1 cellular context compared by ENCODE assay signal in the genomic region with DNA sequence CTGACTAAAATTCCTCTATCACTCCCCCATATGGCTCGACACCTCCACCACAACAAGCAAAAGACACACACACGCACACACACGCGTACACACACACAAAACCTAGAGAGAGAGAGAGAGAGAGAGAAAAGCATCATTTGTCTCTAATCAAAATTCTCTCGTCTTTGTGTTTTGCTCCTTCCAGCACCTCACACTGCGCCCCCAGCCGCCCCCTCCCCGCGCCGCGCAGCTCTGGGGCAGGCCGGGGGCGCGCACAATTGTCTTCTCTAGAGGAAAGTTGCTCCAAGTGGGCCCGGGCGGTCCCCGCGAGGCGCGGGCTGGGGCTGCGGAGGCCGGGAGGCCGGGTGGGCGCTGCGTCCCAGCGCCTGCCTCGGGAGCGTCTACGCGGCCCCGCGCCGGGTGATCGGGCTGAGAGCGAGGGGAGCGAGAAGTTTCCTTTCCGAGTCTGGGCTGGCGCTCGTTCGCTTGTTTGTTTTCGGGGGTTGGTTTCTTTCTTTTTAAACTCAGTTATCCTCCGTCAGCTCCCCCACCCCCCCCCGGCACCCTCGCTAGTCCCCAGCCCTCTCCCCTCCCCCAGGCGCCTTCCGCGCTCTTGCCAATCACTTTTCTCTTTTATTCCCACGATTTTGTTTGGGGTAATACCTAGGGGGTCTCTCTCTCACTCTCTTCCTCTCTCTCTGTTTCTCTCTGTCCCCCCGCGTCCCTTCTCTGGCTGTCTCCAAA.
TF ChIP-seq lines count a peak whose summit lies in the region.

No MANE protein-coding gene starts in this region.

TF ChIP-seq in K562, 482 proteins besides CTCF, POLR2A, EP300 and RAD21 (continued from another document and continues in another):
- TF ChIP-seq, protein P1, sequence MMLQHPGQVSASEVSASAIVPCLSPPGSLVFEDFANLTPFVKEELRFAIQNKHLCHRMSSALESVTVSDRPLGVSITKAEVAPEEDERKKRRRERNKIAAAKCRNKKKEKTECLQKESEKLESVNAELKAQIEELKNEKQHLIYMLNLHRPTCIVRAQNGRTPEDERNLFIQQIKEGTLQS (IDR thresholded peaks at IDR 0.05): no peak
- TF ChIP-seq, protein P1 (CRISPR knock-in tag; conservative IDR thresholded peaks at IDR 0.05): no peak
- TF ChIP-seq HLTF (IDR thresholded peaks at IDR 0.05): 0 out of 2 replicates have a peak, but pooled peaks have one; percentile 31
- no peak for TF ChIP-seq BRD4 (IDR thresholded peaks at IDR 0.05)
- TF ChIP-seq RBM34 (IDR thresholded peaks at IDR 0.05; ENCODE audit: borderline replicate concordance, insufficient read depth, low read length): no peak
- no peak for TF ChIP-seq CC2D1A (IDR thresholded peaks at IDR 0.05)
- no peak for TF ChIP-seq ZNF121 (CRISPR knock-in tag; conservative IDR thresholded peaks at IDR 0.05)
- TF ChIP-seq HDAC2 (IDR thresholded peaks at IDR 0.05): no peak
- TF ChIP-seq ZNF134 (CRISPR knock-in tag; conservative IDR thresholded peaks at IDR 0.05): no peak
- TF ChIP-seq, protein P2, sequence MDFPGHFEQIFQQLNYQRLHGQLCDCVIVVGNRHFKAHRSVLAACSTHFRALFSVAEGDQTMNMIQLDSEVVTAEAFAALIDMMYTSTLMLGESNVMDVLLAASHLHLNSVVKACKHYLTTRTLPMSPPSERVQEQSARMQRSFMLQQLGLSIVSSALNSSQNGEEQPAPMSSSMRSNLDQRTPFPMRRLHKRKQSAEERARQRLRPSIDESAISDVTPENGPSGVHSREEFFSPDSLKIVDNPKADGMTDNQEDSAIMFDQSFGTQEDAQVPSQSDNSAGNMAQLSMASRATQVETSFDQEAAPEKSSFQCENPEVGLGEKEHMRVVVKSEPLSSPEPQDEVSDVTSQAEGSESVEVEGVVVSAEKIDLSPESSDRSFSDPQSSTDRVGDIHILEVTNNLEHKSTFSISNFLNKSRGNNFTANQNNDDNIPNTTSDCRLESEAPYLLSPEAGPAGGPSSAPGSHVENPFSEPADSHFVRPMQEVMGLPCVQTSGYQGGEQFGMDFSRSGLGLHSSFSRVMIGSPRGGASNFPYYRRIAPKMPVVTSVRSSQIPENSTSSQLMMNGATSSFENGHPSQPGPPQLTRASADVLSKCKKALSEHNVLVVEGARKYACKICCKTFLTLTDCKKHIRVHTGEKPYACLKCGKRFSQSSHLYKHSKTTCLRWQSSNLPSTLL (IDR thresholded peaks at IDR 0.05): no peak
- TF ChIP-seq ZNF408 (CRISPR knock-in tag; IDR thresholded peaks at IDR 0.05; ENCODE audit: low read depth): no peak
- no peak for TF ChIP-seq TARDBP (IDR thresholded peaks at IDR 0.05)
- TF ChIP-seq RBBP5 (IDR thresholded peaks at IDR 0.05; ENCODE audit: borderline replicate concordance, insufficient read depth, low read length, poor library complexity, severe bottlenecking): peak; percentile 94
- no peak for TF ChIP-seq PML (IDR thresholded peaks at IDR 0.05; ENCODE audit: low read length)
- no peak for TF ChIP-seq ARID1B (IDR thresholded peaks at IDR 0.05)
- TF ChIP-seq CHCHD3 (CRISPR knock-in tag; IDR thresholded peaks at IDR 0.05): no peak
- TF ChIP-seq MCM3 (IDR thresholded peaks at IDR 0.05): no peak
- TF ChIP-seq, protein P3, sequence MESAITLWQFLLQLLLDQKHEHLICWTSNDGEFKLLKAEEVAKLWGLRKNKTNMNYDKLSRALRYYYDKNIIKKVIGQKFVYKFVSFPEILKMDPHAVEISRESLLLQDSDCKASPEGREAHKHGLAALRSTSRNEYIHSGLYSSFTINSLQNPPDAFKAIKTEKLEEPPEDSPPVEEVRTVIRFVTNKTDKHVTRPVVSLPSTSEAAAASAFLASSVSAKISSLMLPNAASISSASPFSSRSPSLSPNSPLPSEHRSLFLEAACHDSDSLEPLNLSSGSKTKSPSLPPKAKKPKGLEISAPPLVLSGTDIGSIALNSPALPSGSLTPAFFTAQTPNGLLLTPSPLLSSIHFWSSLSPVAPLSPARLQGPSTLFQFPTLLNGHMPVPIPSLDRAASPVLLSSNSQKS (CRISPR knock-in tag; IDR thresholded peaks at IDR 0.05): no peak
- TF ChIP-seq, protein P4, sequence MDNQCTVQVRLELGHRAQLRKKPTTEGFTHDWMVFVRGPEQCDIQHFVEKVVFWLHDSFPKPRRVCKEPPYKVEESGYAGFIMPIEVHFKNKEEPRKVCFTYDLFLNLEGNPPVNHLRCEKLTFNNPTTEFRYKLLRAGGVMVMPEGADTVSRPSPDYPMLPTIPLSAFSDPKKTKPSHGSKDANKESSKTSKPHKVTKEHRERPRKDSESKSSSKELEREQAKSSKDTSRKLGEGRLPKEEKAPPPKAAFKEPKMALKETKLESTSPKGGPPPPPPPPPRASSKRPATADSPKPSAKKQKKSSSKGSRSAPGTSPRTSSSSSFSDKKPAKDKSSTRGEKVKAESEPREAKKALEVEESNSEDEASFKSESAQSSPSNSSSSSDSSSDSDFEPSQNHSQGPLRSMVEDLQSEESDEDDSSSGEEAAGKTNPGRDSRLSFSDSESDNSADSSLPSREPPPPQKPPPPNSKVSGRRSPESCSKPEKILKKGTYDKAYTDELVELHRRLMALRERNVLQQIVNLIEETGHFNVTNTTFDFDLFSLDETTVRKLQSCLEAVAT (IDR thresholded peaks at IDR 0.05): peak; percentile 94 to 95
- no peak for TF ChIP-seq PURB (CRISPR knock-in tag; IDR thresholded peaks at IDR 0.05; ENCODE audit: low read depth)
- 0 out of 2 replicates have a peak, but pooled peaks have one; percentile 59 for TF ChIP-seq E2F3 (CRISPR knock-in tag; IDR thresholded peaks at IDR 0.05)
- no peak for TF ChIP-seq EHMT2 (IDR thresholded peaks at IDR 0.05)
- TF ChIP-seq SAP30 (IDR thresholded peaks at IDR 0.05; ENCODE audit: borderline replicate concordance, insufficient read depth, low read depth, low read length, poor library complexity, severe bottlenecking): peak; percentile 11
- TF ChIP-seq, protein P5, sequence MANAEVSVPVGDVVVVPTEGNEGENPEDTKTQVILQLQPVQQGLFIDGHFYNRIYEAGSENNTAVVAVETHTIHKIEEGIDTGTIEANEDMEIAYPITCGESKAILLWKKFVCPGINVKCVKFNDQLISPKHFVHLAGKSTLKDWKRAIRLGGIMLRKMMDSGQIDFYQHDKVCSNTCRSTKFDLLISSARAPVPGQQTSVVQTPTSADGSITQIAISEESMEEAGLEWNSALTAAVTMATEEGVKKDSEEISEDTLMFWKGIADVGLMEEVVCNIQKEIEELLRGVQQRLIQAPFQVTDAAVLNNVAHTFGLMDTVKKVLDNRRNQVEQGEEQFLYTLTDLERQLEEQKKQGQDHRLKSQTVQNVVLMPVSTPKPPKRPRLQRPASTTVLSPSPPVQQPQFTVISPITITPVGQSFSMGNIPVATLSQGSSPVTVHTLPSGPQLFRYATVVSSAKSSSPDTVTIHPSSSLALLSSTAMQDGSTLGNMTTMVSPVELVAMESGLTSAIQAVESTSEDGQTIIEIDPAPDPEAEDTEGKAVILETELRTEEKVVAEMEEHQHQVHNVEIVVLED (CRISPR knock-in tag; IDR thresholded peaks at IDR 0.05): no peak
- TF ChIP-seq, protein P6, sequence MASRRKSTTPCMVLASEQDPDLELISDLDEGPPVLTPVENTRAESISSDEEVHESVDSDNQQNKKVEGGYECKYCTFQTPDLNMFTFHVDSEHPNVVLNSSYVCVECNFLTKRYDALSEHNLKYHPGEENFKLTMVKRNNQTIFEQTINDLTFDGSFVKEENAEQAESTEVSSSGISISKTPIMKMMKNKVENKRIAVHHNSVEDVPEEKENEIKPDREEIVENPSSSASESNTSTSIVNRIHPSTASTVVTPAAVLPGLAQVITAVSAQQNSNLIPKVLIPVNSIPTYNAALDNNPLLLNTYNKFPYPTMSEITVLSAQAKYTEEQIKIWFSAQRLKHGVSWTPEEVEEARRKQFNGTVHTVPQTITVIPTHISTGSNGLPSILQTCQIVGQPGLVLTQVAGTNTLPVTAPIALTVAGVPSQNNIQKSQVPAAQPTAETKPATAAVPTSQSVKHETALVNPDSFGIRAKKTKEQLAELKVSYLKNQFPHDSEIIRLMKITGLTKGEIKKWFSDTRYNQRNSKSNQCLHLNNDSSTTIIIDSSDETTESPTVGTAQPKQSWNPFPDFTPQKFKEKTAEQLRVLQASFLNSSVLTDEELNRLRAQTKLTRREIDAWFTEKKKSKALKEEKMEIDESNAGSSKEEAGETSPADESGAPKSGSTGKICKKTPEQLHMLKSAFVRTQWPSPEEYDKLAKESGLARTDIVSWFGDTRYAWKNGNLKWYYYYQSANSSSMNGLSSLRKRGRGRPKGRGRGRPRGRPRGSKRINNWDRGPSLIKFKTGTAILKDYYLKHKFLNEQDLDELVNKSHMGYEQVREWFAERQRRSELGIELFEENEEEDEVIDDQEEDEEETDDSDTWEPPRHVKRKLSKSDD (conservative IDR thresholded peaks at IDR 0.05; ENCODE audit: low read length): no peak
- TF ChIP-seq ZNF699 (CRISPR knock-in tag; IDR thresholded peaks at IDR 0.05; ENCODE audit: insufficient replicate concordance): no peak
- TF ChIP-seq, protein P7, sequence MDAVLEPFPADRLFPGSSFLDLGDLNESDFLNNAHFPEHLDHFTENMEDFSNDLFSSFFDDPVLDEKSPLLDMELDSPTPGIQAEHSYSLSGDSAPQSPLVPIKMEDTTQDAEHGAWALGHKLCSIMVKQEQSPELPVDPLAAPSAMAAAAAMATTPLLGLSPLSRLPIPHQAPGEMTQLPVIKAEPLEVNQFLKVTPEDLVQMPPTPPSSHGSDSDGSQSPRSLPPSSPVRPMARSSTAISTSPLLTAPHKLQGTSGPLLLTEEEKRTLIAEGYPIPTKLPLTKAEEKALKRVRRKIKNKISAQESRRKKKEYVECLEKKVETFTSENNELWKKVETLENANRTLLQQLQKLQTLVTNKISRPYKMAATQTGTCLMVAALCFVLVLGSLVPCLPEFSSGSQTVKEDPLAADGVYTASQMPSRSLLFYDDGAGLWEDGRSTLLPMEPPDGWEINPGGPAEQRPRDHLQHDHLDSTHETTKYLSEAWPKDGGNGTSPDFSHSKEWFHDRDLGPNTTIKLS (IDR thresholded peaks at IDR 0.05; ENCODE audit: borderline replicate concordance, low read depth): no peak
- no peak for TF ChIP-seq SIN3A (IDR thresholded peaks at IDR 0.05; ENCODE audit: borderline replicate concordance in 2 of 2, control insufficient read depth in 1 of 2, low read depth in 2 of 2, low read length in 2 of 2)
- TF ChIP-seq MCM5 (IDR thresholded peaks at IDR 0.05; ENCODE audit: low read depth): no peak
- TF ChIP-seq PHB2 (IDR thresholded peaks at IDR 0.05; ENCODE audit: low read depth): no peak
- no peak for TF ChIP-seq ZNF507 (tag; conservative IDR thresholded peaks at IDR 0.05)
- TF ChIP-seq ZNF175 (CRISPR knock-in tag; IDR thresholded peaks at IDR 0.05; ENCODE audit: low read depth): no peak
- TF ChIP-seq RHOXF2B (CRISPR knock-in tag; conservative IDR thresholded peaks at IDR 0.05): no peak
- TF ChIP-seq ELF2 (CRISPR knock-in tag; IDR thresholded peaks at IDR 0.05): no peak
- TF ChIP-seq COPS2 (conservative IDR thresholded peaks at IDR 0.05): no peak
- TF ChIP-seq PHF20 (IDR thresholded peaks at IDR 0.05; ENCODE audit: partially characterized antibody): no peak
- peak; percentile 91 for TF ChIP-seq KAT7 (CRISPR knock-in tag; IDR thresholded peaks at IDR 0.05; ENCODE audit: borderline replicate concordance)
- no peak for TF ChIP-seq ZNF780A (CRISPR knock-in tag; IDR thresholded peaks at IDR 0.05)
- TF ChIP-seq MIER1 (IDR thresholded peaks at IDR 0.05; ENCODE audit: low read depth): no peak
- TF ChIP-seq TEAD2 (tag; IDR thresholded peaks at IDR 0.05): no peak
- no peak for TF ChIP-seq KHSRP (IDR thresholded peaks at IDR 0.05)
- TF ChIP-seq PRMT5 (CRISPR knock-in tag; IDR thresholded peaks at IDR 0.05): no peak
- TF ChIP-seq ZNF197 (CRISPR knock-in tag; IDR thresholded peaks at IDR 0.05; ENCODE audit: low read depth): no peak
- TF ChIP-seq, protein P8, sequence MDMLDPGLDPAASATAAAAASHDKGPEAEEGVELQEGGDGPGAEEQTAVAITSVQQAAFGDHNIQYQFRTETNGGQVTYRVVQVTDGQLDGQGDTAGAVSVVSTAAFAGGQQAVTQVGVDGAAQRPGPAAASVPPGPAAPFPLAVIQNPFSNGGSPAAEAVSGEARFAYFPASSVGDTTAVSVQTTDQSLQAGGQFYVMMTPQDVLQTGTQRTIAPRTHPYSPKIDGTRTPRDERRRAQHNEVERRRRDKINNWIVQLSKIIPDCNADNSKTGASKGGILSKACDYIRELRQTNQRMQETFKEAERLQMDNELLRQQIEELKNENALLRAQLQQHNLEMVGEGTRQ (CRISPR knock-in tag; IDR thresholded peaks at IDR 0.05): no peak
- TF ChIP-seq TFAM (CRISPR knock-in tag; conservative IDR thresholded peaks at IDR 0.05): no peak
- TF ChIP-seq HIVEP1 (CRISPR knock-in tag; IDR thresholded peaks at IDR 0.05): no peak
- TF ChIP-seq GATA2 (CRISPR knock-in tag; IDR thresholded peaks at IDR 0.05): no peak
- TF ChIP-seq CBX1 (IDR thresholded peaks at IDR 0.05; ENCODE audit: low read depth): no peak
- TF ChIP-seq ZNF232 (CRISPR knock-in tag; IDR thresholded peaks at IDR 0.05): no peak
- TF ChIP-seq MED1 (CRISPR knock-in tag; IDR thresholded peaks at IDR 0.05; ENCODE audit: borderline replicate concordance): no peak
- no peak for TF ChIP-seq HMG20B (CRISPR knock-in tag; IDR thresholded peaks at IDR 0.05)
- peak; percentile 76 for TF ChIP-seq ZBTB7A (IDR thresholded peaks at IDR 0.05; ENCODE audit: borderline replicate concordance, control insufficient read depth, low read depth, low read length)
- TF ChIP-seq SIX5 (IDR thresholded peaks at IDR 0.05; ENCODE audit: borderline replicate concordance in 1 of 2, insufficient read depth in 1 of 2, low read depth in 1 of 2, low read length in 2 of 2): no peak
- TF ChIP-seq GATAD2B (IDR thresholded peaks at IDR 0.05; ENCODE audit: borderline replicate concordance): no peak
- TF ChIP-seq MCM2 (IDR thresholded peaks at IDR 0.05; ENCODE audit: low read depth): no peak
- no peak for TF ChIP-seq SREBF2 (CRISPR knock-in tag; IDR thresholded peaks at IDR 0.05)
- TF ChIP-seq, protein P9, sequence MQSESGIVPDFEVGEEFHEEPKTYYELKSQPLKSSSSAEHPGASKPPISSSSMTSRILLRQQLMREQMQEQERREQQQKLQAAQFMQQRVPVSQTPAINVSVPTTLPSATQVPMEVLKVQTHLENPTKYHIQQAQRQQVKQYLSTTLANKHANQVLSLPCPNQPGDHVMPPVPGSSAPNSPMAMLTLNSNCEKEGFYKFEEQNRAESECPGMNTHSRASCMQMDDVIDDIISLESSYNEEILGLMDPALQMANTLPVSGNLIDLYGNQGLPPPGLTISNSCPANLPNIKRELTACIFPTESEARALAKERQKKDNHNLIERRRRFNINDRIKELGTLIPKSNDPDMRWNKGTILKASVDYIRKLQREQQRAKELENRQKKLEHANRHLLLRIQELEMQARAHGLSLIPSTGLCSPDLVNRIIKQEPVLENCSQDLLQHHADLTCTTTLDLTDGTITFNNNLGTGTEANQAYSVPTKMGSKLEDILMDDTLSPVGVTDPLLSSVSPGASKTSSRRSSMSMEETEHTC (IDR thresholded peaks at IDR 0.05): no peak
- TF ChIP-seq RBM25 (IDR thresholded peaks at IDR 0.05; ENCODE audit: low read depth, low read length, severe bottlenecking): no peak
- TF ChIP-seq, protein P10, sequence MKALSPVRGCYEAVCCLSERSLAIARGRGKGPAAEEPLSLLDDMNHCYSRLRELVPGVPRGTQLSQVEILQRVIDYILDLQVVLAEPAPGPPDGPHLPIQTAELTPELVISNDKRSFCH (CRISPR knock-in tag; IDR thresholded peaks at IDR 0.05): no peak
- TF ChIP-seq, protein P10 (tag; IDR thresholded peaks at IDR 0.05): no peak
- peak; percentile 41; the same call in 1 of the 2 replicates for TF ChIP-seq EGR1 (conservative IDR thresholded peaks at IDR 0.05)
